ENCODE assay signal across 8 cellular contexts in genomic region chr22:42947211-42947990, GRCh38.
A peak's percentile ranks its signal among the peaks of the same experiment; 100 is the strongest.
DNase-seq lines count a peak whose midpoint lies in the region; ATAC-seq, FAIRE-seq and TF ChIP-seq lines count a peak whose summit lies in the region.

No MANE protein-coding gene starts in this region.

- H3K4me3 ChIP-seq in BE2C (ENCODE audit: low read depth, low read length), result no peak overlapping the region
- H3K4me3 ChIP-seq in body of pancreas, result no peak overlapping the region
- no peak overlapping the region for H3K4me3 ChIP-seq in right lobe of liver

- peak; percentile 63 for DNase-seq in BE2C
- DNase-seq in M059J (ENCODE audit: low read depth), result peak; percentile 85
- peak; percentile 82 to 92 (median 88) for DNase-seq in body of pancreas
- peak; percentile 72 to 74 (median 74) for DNase-seq in right lobe of liver
- DNase-seq in GM19239 (ENCODE audit: insufficient read length, low spot score), result no peak
- no peak for DNase-seq in epidermal melanocyte (ENCODE audit: insufficient read length, low spot score)

- H3K36me3 ChIP-seq in BE2C, result peaks cover 4% of the 10 kb centered on the region; the same call in 1 of the 2 replicates
- H3K36me3 ChIP-seq in body of pancreas (replicated peaks in 1 of 2; ENCODE audit: insufficient read depth in 1 of 2, low read depth in 2 of 2), result no peaks in the 10 kb centered on the region
- peaks cover 0 to 5% (median 0%) of the 10 kb centered on the region in 4 donors for H3K36me3 ChIP-seq in right lobe of liver

- 31% methylated on average over 11 to 13 of the region's 13 CpGs for WGBS in body of pancreas, 2 donors
- WGBS in right lobe of liver (ENCODE audit: insufficient coverage, low coverage, low lambda C conversion rate, missing lambda C conversion rate), result 52% methylated on average over 5 of the region's 13 CpGs

- ATAC-seq in body of pancreas (peak; percentile 67), right lobe of liver (peak; percentile 61 to 79 (median 70)), HG03520 (IDR thresholded peaks at IDR 0.05; ENCODE audit: unreplicated experiment) (no peak), HG02588 (IDR thresholded peaks at IDR 0.05; ENCODE audit: unreplicated experiment) (no peak)

- intact Hi-C loops in body of pancreas (cut with DNase I), result loop anchor here (10.0 kb wide), 1 partner anchor 57 kb away; no protein-coding TSS in a partner anchor
- intact Hi-C loops in right lobe of liver (cut with DNase I), result no loop called here

- TF ChIP-seq POLR2A in body of pancreas (IDR thresholded peaks at IDR 0.05) (no peak), right lobe of liver (IDR thresholded peaks at IDR 0.05) (no peak)

- H3K27ac ChIP-seq in body of pancreas, result peak overlapping the region; percentile 63 to 77 (median 71)
- peak overlapping the region in 1 of 3 donors; percentile 32 for H3K27ac ChIP-seq in right lobe of liver

- FAIRE-seq in GM19239 (lab: Jason Lieb, UNC), result no peak

- H3K9me3 ChIP-seq in BE2C (no peaks in the 10 kb centered on the region), body of pancreas (no peaks in the 10 kb centered on the region), right lobe of liver (no peaks in the 10 kb centered on the region)

- no peak for TF ChIP-seq CTCF in BE2C (IDR thresholded peaks at IDR 0.05; ENCODE audit: low read depth, low read length)
- no peak for TF ChIP-seq CTCF in body of pancreas (IDR thresholded peaks at IDR 0.05)
- TF ChIP-seq CTCF in right lobe of liver (IDR thresholded peaks at IDR 0.05), result no peak

- H3K27me3 ChIP-seq in BE2C, result no peaks in the 10 kb centered on the region
- no peaks in the 10 kb centered on the region for H3K27me3 ChIP-seq in body of pancreas
- H3K27me3 ChIP-seq in right lobe of liver, result no peaks in the 10 kb centered on the region

- peaks cover 6% of the 10 kb centered on the region for H3K4me1 ChIP-seq in BE2C
- H3K4me1 ChIP-seq in body of pancreas, result peaks cover 72% of the 10 kb centered on the region
- peaks cover 0 to 4% (median 0%) of the 10 kb centered on the region in 4 donors for H3K4me1 ChIP-seq in right lobe of liver

Comparison
In these comparisons a context has a peak if more than half of its experiments do, and no peak if none do; other contexts are left out.
1. DNase-seq: peak in BE2C (single experiment), M059J (single experiment), body of pancreas (4 of 4) and right lobe of liver (3 of 3); none in GM19239 (single experiment) and epidermal melanocyte (single experiment).
2. ATAC-seq: peak in body of pancreas (single experiment) and right lobe of liver (4 of 4); none in HG03520 (single experiment) and HG02588 (single experiment).